Comparison of ENCODE assay signal across 1 cellular context in the genomic region with DNA sequence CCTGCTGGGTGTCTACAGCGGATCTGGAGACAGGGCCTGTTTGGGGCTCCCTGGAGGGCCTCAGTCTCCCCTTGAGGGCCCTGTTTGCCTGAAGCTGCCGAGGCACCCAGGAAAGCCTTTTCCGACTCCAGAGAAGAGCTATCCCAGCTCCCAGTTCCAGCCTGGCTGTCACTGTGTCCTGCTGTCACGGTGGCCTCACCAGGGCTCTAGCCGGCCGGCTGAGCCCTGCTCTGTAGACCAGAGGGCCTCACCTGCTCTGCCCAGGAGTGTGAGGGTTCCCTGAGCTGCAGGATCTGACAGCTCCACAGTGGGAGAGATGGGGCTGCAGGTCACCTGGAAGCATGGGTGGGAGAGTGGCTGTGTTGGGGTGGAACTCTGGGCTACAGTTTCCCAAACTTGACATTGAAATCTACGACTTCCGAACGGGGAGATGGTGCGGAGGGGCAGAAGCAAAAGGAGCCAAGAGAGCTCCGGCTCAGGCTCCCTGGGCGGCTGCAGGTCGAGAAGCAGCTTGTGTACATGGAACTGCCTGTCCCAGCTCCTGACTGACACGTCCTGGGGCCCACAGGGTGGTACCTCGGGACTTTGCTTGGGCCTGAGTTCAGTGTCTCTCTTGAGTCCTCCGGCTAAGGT.
TF ChIP-seq lines count a peak whose summit lies in the region.

No MANE protein-coding gene starts in this region.

TF ChIP-seq in SK-N-SH treated with all-trans-retinoic acid at 6 μM for 48 hours, 23 proteins besides CTCF, POLR2A, EP300 and RAD21 (continued from another document):
- TF ChIP-seq, protein P1, sequence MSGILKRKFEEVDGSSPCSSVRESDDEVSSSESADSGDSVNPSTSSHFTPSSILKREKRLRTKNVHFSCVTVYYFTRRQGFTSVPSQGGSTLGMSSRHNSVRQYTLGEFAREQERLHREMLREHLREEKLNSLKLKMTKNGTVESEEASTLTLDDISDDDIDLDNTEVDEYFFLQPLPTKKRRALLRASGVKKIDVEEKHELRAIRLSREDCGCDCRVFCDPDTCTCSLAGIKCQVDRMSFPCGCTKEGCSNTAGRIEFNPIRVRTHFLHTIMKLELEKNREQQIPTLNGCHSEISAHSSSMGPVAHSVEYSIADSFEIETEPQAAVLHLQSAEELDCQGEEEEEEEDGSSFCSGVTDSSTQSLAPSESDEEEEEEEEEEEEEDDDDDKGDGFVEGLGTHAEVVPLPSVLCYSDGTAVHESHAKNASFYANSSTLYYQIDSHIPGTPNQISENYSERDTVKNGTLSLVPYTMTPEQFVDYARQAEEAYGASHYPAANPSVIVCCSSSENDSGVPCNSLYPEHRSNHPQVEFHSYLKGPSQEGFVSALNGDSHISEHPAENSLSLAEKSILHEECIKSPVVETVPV (CRISPR knock-in tag; IDR thresholded peaks at IDR 0.05): no peak
- TF ChIP-seq ZNF70 (CRISPR knock-in tag; IDR thresholded peaks at IDR 0.05) (no peak), OSR1 (CRISPR knock-in tag; IDR thresholded peaks at IDR 0.05) (no peak), ZNF565 (CRISPR knock-in tag; conservative IDR thresholded peaks at IDR 0.05; ENCODE audit: low read depth) (no peak), ZFP3 (CRISPR knock-in tag; IDR thresholded peaks at IDR 0.05) (no peak), ISL1 (CRISPR knock-in tag; IDR thresholded peaks at IDR 0.05) (no peak), TOX (CRISPR knock-in tag; IDR thresholded peaks at IDR 0.05; ENCODE audit: borderline replicate concordance) (no peak)
- TF ChIP-seq, protein P2, sequence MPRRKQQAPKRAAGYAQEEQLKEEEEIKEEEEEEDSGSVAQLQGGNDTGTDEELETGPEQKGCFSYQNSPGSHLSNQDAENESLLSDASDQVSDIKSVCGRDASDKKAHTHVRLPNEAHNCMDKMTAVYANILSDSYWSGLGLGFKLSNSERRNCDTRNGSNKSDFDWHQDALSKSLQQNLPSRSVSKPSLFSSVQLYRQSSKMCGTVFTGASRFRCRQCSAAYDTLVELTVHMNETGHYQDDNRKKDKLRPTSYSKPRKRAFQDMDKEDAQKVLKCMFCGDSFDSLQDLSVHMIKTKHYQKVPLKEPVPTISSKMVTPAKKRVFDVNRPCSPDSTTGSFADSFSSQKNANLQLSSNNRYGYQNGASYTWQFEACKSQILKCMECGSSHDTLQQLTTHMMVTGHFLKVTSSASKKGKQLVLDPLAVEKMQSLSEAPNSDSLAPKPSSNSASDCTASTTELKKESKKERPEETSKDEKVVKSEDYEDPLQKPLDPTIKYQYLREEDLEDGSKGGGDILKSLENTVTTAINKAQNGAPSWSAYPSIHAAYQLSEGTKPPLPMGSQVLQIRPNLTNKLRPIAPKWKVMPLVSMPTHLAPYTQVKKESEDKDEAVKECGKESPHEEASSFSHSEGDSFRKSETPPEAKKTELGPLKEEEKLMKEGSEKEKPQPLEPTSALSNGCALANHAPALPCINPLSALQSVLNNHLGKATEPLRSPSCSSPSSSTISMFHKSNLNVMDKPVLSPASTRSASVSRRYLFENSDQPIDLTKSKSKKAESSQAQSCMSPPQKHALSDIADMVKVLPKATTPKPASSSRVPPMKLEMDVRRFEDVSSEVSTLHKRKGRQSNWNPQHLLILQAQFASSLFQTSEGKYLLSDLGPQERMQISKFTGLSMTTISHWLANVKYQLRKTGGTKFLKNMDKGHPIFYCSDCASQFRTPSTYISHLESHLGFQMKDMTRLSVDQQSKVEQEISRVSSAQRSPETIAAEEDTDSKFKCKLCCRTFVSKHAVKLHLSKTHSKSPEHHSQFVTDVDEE (CRISPR knock-in tag; IDR thresholded peaks at IDR 0.05): no peak
